ENCODE assay signal across 8 cellular contexts in genomic region chr9:10354591-10354990, GRCh38.
"Had no signal": no experiment of that assay in that cellular context is flagged by ENCODE, and none has a peak within 500 bp of the region (broad histone marks: within the 10 kb centered on the region; RNA-seq: fewer than 3 reads in every experiment).

No MANE protein-coding gene starts in this region.

- DNase-seq: GDM1, GF-D8 had no signal

- H3K4me3 ChIP-seq: GM12878 had no signal

- FAIRE-seq: G401.6, GM12878, GM12891, GM12892, GM18507, GM19239 had no signal

- ATAC-seq: GM12878 had no signal
